2 cellular contexts compared by ENCODE assay signal in genomic region chr18:21597616-21598015, GRCh38.
TF ChIP-seq lines count a peak whose summit lies in the region.

No MANE protein-coding gene starts in this region.

TF ChIP-seq in HepG2, 621 proteins besides CTCF, POLR2A, EP300 and RAD21:
- TF ChIP-seq TCF7L2 (IDR thresholded peaks at IDR 0.05; ENCODE audit: low read depth, low read length): no peak
- no peak for TF ChIP-seq ZNF280B (CRISPR knock-in tag; IDR thresholded peaks at IDR 0.05; ENCODE audit: borderline replicate concordance)
- TF ChIP-seq ZNF776 (CRISPR knock-in tag; IDR thresholded peaks at IDR 0.05): no peak
- TF ChIP-seq NFYB (CRISPR knock-in tag; IDR thresholded peaks at IDR 0.05): no peak
- TF ChIP-seq RARA (CRISPR knock-in tag; IDR thresholded peaks at IDR 0.05): no peak

TF ChIP-seq in K562, 482 proteins besides CTCF, POLR2A, EP300 and RAD21:
- TF ChIP-seq PTBP1 (IDR thresholded peaks at IDR 0.05; ENCODE audit: low read depth, low read length): no peak
- TF ChIP-seq GTF2B (IDR thresholded peaks at IDR 0.05; ENCODE audit: extremely low read depth, insufficient read length): no peak
- TF ChIP-seq IRF2 (CRISPR knock-in tag; IDR thresholded peaks at IDR 0.05): no peak
- TF ChIP-seq KLF13 (tag; IDR thresholded peaks at IDR 0.05; ENCODE audit: borderline replicate concordance, low read depth): no peak
- TF ChIP-seq HBP1 (CRISPR knock-in tag; IDR thresholded peaks at IDR 0.05): no peak
- no peak for TF ChIP-seq THRAP3 (IDR thresholded peaks at IDR 0.05; ENCODE audit: borderline replicate concordance)
- TF ChIP-seq FOXJ3 (CRISPR knock-in tag; IDR thresholded peaks at IDR 0.05): no peak
- TF ChIP-seq MEIS2 (IDR thresholded peaks at IDR 0.05; ENCODE audit: partially characterized antibody): peak; percentile 35
